1 cellular context compared by ENCODE assay signal in the genomic region with DNA sequence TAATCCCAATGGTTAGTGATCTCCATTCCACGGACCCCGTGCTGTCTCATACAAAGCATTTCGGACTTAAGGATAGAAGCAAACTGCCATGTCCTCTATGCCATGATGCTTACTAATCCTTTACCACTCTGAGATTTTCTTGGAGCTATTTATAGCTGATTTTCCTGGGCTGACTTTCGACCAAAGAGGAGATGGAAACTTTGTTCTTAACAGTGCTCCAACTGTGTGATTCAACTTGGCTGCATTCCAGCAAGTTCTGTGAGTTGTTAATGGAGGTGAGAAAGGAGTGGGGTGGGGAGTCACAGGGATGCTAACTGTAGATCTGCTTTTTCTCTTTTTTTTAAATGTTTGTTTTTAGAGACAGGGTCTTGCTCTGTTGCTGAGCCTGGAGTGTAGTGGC.
TF ChIP-seq lines count a peak whose summit lies in the region.

No MANE protein-coding gene starts in this region.

TF ChIP-seq in SK-N-SH, 30 proteins besides CTCF, POLR2A, EP300 and RAD21 (continued from another document):
- TF ChIP-seq, protein P1, sequence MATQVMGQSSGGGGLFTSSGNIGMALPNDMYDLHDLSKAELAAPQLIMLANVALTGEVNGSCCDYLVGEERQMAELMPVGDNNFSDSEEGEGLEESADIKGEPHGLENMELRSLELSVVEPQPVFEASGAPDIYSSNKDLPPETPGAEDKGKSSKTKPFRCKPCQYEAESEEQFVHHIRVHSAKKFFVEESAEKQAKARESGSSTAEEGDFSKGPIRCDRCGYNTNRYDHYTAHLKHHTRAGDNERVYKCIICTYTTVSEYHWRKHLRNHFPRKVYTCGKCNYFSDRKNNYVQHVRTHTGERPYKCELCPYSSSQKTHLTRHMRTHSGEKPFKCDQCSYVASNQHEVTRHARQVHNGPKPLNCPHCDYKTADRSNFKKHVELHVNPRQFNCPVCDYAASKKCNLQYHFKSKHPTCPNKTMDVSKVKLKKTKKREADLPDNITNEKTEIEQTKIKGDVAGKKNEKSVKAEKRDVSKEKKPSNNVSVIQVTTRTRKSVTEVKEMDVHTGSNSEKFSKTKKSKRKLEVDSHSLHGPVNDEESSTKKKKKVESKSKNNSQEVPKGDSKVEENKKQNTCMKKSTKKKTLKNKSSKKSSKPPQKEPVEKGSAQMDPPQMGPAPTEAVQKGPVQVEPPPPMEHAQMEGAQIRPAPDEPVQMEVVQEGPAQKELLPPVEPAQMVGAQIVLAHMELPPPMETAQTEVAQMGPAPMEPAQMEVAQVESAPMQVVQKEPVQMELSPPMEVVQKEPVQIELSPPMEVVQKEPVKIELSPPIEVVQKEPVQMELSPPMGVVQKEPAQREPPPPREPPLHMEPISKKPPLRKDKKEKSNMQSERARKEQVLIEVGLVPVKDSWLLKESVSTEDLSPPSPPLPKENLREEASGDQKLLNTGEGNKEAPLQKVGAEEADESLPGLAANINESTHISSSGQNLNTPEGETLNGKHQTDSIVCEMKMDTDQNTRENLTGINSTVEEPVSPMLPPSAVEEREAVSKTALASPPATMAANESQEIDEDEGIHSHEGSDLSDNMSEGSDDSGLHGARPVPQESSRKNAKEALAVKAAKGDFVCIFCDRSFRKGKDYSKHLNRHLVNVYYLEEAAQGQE (IDR thresholded peaks at IDR 0.05; ENCODE audit: low read depth, low read length) = no peak
- TF ChIP-seq SMC3 (IDR thresholded peaks at IDR 0.05; ENCODE audit: low read depth, low read length) (no peak), NFIC (IDR thresholded peaks at IDR 0.05; ENCODE audit: borderline replicate concordance) (peak; percentile 89), ELF1 (IDR thresholded peaks at IDR 0.05) (no peak), CHD2 (IDR thresholded peaks at IDR 0.05; ENCODE audit: low read length, partially characterized antibody) (no peak), POLR2AphosphoS5 (IDR thresholded peaks at IDR 0.05; ENCODE audit: low read depth, low read length) (no peak), MXI1 (IDR thresholded peaks at IDR 0.05; ENCODE audit: low read depth, low read length) (no peak), TAF1 (IDR thresholded peaks at IDR 0.05; ENCODE audit: borderline replicate concordance, low read depth, low read length) (no peak), SIN3A (IDR thresholded peaks at IDR 0.05; ENCODE audit: borderline replicate concordance, low read depth, low read length) (no peak), FOXJ3 (CRISPR knock-in tag; IDR thresholded peaks at IDR 0.05) (no peak), FOSL2 (IDR thresholded peaks at IDR 0.05; ENCODE audit: borderline replicate concordance, low read depth) (peak; percentile 25; the same call in 1 of the 2 replicates), TEAD4 (IDR thresholded peaks at IDR 0.05; ENCODE audit: borderline replicate concordance, insufficient read depth) (no peak), RFX5 (IDR thresholded peaks at IDR 0.05; ENCODE audit: low read length) (no peak), NRF1 (IDR thresholded peaks at IDR 0.05; ENCODE audit: low read depth, low read length) (no peak), RCOR1 (IDR thresholded peaks at IDR 0.05; ENCODE audit: low read length) (no peak)
- TF ChIP-seq, protein P2, sequence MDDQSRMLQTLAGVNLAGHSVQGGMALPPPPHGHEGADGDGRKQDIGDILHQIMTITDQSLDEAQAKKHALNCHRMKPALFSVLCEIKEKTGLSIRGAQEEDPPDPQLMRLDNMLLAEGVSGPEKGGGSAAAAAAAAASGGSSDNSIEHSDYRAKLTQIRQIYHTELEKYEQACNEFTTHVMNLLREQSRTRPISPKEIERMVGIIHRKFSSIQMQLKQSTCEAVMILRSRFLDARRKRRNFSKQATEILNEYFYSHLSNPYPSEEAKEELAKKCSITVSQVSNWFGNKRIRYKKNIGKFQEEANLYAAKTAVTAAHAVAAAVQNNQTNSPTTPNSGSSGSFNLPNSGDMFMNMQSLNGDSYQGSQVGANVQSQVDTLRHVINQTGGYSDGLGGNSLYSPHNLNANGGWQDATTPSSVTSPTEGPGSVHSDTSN (IDR thresholded peaks at IDR 0.05) = no peak
- TF ChIP-seq, protein P3, sequence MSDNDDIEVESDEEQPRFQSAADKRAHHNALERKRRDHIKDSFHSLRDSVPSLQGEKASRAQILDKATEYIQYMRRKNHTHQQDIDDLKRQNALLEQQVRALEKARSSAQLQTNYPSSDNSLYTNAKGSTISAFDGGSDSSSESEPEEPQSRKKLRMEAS (IDR thresholded peaks at IDR 0.05; ENCODE audit: low read depth) = no peak
- TF ChIP-seq, protein P4, sequence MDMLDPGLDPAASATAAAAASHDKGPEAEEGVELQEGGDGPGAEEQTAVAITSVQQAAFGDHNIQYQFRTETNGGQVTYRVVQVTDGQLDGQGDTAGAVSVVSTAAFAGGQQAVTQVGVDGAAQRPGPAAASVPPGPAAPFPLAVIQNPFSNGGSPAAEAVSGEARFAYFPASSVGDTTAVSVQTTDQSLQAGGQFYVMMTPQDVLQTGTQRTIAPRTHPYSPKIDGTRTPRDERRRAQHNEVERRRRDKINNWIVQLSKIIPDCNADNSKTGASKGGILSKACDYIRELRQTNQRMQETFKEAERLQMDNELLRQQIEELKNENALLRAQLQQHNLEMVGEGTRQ (IDR thresholded peaks at IDR 0.05; ENCODE audit: borderline replicate concordance, low read depth, low read length) = no peak
- TF ChIP-seq, protein P5, sequence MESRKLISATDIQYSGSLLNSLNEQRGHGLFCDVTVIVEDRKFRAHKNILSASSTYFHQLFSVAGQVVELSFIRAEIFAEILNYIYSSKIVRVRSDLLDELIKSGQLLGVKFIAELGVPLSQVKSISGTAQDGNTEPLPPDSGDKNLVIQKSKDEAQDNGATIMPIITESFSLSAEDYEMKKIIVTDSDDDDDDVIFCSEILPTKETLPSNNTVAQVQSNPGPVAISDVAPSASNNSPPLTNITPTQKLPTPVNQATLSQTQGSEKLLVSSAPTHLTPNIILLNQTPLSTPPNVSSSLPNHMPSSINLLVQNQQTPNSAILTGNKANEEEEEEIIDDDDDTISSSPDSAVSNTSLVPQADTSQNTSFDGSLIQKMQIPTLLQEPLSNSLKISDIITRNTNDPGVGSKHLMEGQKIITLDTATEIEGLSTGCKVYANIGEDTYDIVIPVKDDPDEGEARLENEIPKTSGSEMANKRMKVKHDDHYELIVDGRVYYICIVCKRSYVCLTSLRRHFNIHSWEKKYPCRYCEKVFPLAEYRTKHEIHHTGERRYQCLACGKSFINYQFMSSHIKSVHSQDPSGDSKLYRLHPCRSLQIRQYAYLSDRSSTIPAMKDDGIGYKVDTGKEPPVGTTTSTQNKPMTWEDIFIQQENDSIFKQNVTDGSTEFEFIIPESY (IDR thresholded peaks at IDR 0.05; ENCODE audit: borderline replicate concordance, low read depth) = no peak
TF ChIP-seq in SK-N-SH: peak in this region for 4.
